In genomic region chr6:53032853-53033252, GRCh38 we compare ENCODE assay signal across 12 cellular contexts. TPM values are rescaled to one million over a fixed set of nuclear protein-coding genes. Genes with fewer than 3 reads are reported as not detected.
DNase-seq lines count a peak whose midpoint lies in the region; ATAC-seq and TF ChIP-seq lines count a peak whose summit lies in the region.
"Had no signal": no experiment of that assay in that cellular context is flagged by ENCODE, and none has a peak within 500 bp of the region (broad histone marks: within the 10 kb centered on the region; RNA-seq: fewer than 3 reads in every experiment).

No MANE protein-coding gene starts in this region.

- WGBS in esophagus squamous epithelium, 2 donors, result 58 to 59% methylated on average over 4 of the region's 4 CpGs

- H3K9ac ChIP-seq in adipocyte (ENCODE audit: low read length) (peak overlapping the region; percentile 49), muscle layer of colon (ENCODE audit: low read length) (no peak overlapping the region), subcutaneous abdominal adipose tissue (ENCODE audit: low read length in 5 of 5) (no peak overlapping the region)

- H3K9me3 ChIP-seq in adipocyte (ENCODE audit: control insufficient read depth, low read length), result no peaks in the 10 kb centered on the region
- H3K9me3 ChIP-seq in esophagus squamous epithelium, result no peaks in the 10 kb centered on the region
- H3K9me3 ChIP-seq in muscle layer of colon (ENCODE audit: low read length), result no peaks in the 10 kb centered on the region
- no peaks in the 10 kb centered on the region for H3K9me3 ChIP-seq in subcutaneous abdominal adipose tissue (ENCODE audit: control insufficient read depth in 5 of 5, low read length in 5 of 5)
- H3K9me3 ChIP-seq: SJCRH30 had no signal

- TF ChIP-seq CTCF in esophagus squamous epithelium (IDR thresholded peaks at IDR 0.05), result no peak

- H3K4me1 ChIP-seq in adipocyte (ENCODE audit: control insufficient read depth, insufficient read depth, low read length), result peaks cover 45% of the 10 kb centered on the region
- peaks cover 0 to 25% (median 12%) of the 10 kb centered on the region in 3 donors for H3K4me1 ChIP-seq in esophagus squamous epithelium
- peaks cover 22% of the 10 kb centered on the region for H3K4me1 ChIP-seq in muscle layer of colon (ENCODE audit: insufficient read depth, low read length)
- peaks cover 3 to 34% (median 18%) of the 10 kb centered on the region in 5 donors for H3K4me1 ChIP-seq in subcutaneous abdominal adipose tissue (ENCODE audit: control insufficient read depth in 5 of 5, insufficient read depth in 5 of 5, low read length in 5 of 5)
- H3K4me1 ChIP-seq: SJCRH30 had no signal

- H3K36me3 ChIP-seq in adipocyte (ENCODE audit: control insufficient read depth, insufficient read depth, low read length, severe bottlenecking) (peaks cover 60% of the 10 kb centered on the region), esophagus squamous epithelium (peaks cover 7 to 99% (median 10%) of the 10 kb centered on the region in 3 donors), muscle layer of colon (ENCODE audit: insufficient read depth, low read length) (peaks cover 56% of the 10 kb centered on the region), subcutaneous abdominal adipose tissue (ENCODE audit: control insufficient read depth in 5 of 5, insufficient read depth in 5 of 5, low read length in 5 of 5) (peaks cover 22 to 60% (median 41%) of the 10 kb centered on the region in 5 donors)
- H3K36me3 ChIP-seq: SJCRH30 had no signal

- H3K27ac ChIP-seq in esophagus squamous epithelium, result peak overlapping the region in 3 of 4 donors; percentile 41 to 75 (median 74)
- peak overlapping the region; percentile 55 for H3K27ac ChIP-seq in muscle layer of colon (ENCODE audit: low read depth, low read length)
- H3K27ac ChIP-seq in subcutaneous abdominal adipose tissue (ENCODE audit: low read depth, low read length), result peak overlapping the region; percentile 84
- H3K27ac ChIP-seq: SJCRH30 had no signal

- no peak for ATAC-seq in HG03097 (IDR thresholded peaks at IDR 0.05; ENCODE audit: low FRiP score, unreplicated experiment)

- no peak for DNase-seq in adipocyte (ENCODE audit: low read depth)
- no peak for DNase-seq in esophagus squamous epithelium (lab: John Stamatoyannopoulos, UW)
- DNase-seq in NCI-H146 treated with DMSO at 0.1 percent for 48 hours (lab: John Stamatoyannopoulos, UW; ENCODE audit: unreplicated experiment), result no peak
- no peak for DNase-seq in COLO829 (ENCODE audit: low spot score)
- no peak for DNase-seq in HPDE6-E6E7 (ENCODE audit: extremely low spot score)
- DNase-seq: activated CD4-positive, alpha-beta memory T cell treated with anti-CD3 and anti-CD28 coated beads for 36 hours; NCI-H2107; NCI-H82; SJCRH30 had no signal

- H3K27me3 ChIP-seq in adipocyte (replicated peaks; ENCODE audit: control insufficient read depth, insufficient read depth, low read length) (no peaks in the 10 kb centered on the region), esophagus squamous epithelium (no peaks in the 10 kb centered on the region), muscle layer of colon (ENCODE audit: control insufficient read depth in 1 of 2, insufficient read depth in 2 of 2, low read length in 2 of 2) (no peaks in the 10 kb centered on the region), subcutaneous abdominal adipose tissue (ENCODE audit: control insufficient read depth in 5 of 5, insufficient read depth in 4 of 5, low read length in 5 of 5) (no peaks in the 10 kb centered on the region)
- H3K27me3 ChIP-seq: SJCRH30 had no signal

- peak overlapping the region; percentile 21 for H3K4me3 ChIP-seq in adipocyte (ENCODE audit: low read length)
- H3K4me3 ChIP-seq in esophagus squamous epithelium, result no peak overlapping the region
- H3K4me3 ChIP-seq in muscle layer of colon (ENCODE audit: low read depth in 1 of 2, low read length in 2 of 2), result no peak overlapping the region
- no peak overlapping the region for H3K4me3 ChIP-seq in subcutaneous abdominal adipose tissue (ENCODE audit: low read depth in 1 of 5, low read length in 5 of 5)
- H3K4me3 ChIP-seq: SJCRH30 had no signal

- no peak for TF ChIP-seq POLR2A in esophagus squamous epithelium (IDR thresholded peaks at IDR 0.05)

- intact Hi-C loops in esophagus squamous epithelium (cut with DNase I), result no loop called here

RNA-seq across cellular contexts. Expression of gene CILK1, which starts 28.8 kb away (rescaled TPM):
- total RNA-seq in esophagus squamous epithelium, result 10 to 100 TPM; 11.9 to 18.9 (median 15.8) TPM

RNA-seq across cellular contexts. Expression of gene FBXO9, which starts 32.4 kb away (rescaled TPM):
- 10 to 100 TPM; 28.8 to 61.4 (median 48.8) TPM for total RNA-seq in esophagus squamous epithelium

RNA-seq across cellular contexts. Expression of gene GSTA4, which starts 37.8 kb away (rescaled TPM):
- 100 to 1,000 TPM in 1 of 4 donors, 10 to 100 TPM in 3; 50.4 to 110 (median 84.4) TPM for total RNA-seq in esophagus squamous epithelium
